ENCODE assay signal across 10 cellular contexts in the genomic region with DNA sequence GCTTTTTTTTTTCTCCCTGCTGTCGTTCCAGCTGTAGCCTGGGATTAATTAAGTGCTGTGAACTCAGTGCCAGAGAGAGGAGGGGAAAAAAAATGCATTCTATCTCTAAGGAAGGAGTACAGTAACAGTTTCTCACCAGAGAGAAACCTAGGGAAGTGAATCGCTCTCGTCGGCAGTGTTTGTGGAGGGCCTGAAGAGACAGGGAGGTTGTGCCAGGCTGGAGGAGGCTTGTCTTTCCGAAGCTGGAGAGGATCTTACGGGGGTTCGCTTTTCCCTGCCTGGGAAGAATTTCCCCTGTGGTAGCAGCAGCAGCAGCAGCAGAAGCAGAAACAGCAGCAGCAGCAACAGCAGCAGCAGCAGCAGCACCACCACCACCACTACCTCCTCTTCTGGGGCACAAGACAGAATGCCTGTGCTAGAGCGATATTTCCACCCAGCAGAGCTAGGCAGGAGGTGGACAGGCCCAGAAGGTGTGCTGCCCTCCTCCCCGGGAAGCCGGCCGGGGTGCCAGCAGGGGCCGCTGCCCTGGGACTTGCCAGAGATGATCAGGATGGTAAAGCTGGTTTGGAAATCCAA.
DNase-seq lines count a peak whose midpoint lies in the region; ATAC-seq and TF ChIP-seq lines count a peak whose summit lies in the region.
"Had no signal": no experiment of that assay in that cellular context is flagged by ENCODE, and none has a peak within 500 bp of the region (broad histone marks: within the 10 kb centered on the region; RNA-seq: fewer than 3 reads in every experiment).

No MANE protein-coding gene starts in this region.

- 80% methylated on average over 12 of the region's 12 CpGs; no CpG with 5 or more reads in 1 of the 2 experiments for WGBS in endodermal cell (ENCODE audit: insufficient coverage in 1 of 2, insufficient read length in 1 of 2), 2 experiments

- H3K36me3 ChIP-seq in endodermal cell (ENCODE audit: control insufficient read depth, insufficient read depth, low read length), result no peaks in the 10 kb centered on the region
- H3K36me3 ChIP-seq in mucosa of rectum (ENCODE audit: control insufficient read depth in 2 of 2, insufficient read depth in 2 of 2, low read length in 2 of 2), result no peaks in the 10 kb centered on the region
- H3K36me3 ChIP-seq: MG63 had no signal

- no peaks in the 10 kb centered on the region for H3K36me3 Mint-ChIP-seq in activated CD4-positive, alpha-beta T cell treated with anti-CD3 and anti-CD28 coated beads for 36 hours (ENCODE audit: low read depth)
- no peaks in the 10 kb centered on the region for H3K36me3 Mint-ChIP-seq in endodermal cell (ENCODE audit: low read depth)
- peaks cover 3% of the 10 kb centered on the region for H3K36me3 Mint-ChIP-seq in type B pancreatic cell

- DNase-seq in activated CD4-positive, alpha-beta T cell treated with anti-CD3 and anti-CD28 coated beads for 36 hours, result no peak
- no peak for DNase-seq in activated CD4-positive, alpha-beta T cell treated with anti-CD3 and anti-CD28 coated beads for 4 hours
- DNase-seq in endodermal cell, result peak; percentile 61
- no peak for DNase-seq in type B pancreatic cell (ENCODE audit: extremely low spot score, unreplicated experiment)
- no peak for DNase-seq in stimulated activated CD8-positive, alpha-beta memory T cell treated with anti-CD3 and anti-CD28 coated beads, Interleukin-4, amount 100 ng/mL, for 48 hours
- DNase-seq in SIG-M5 treated with dmso at 0.1 percent for 504 hours (lab: John Stamatoyannopoulos, UW; ENCODE audit: unreplicated experiment), result no peak
- DNase-seq: MG63 had no signal

- ATAC-seq in activated CD4-positive, alpha-beta T cell treated with anti-CD3 and anti-CD28 coated beads for 36 hours, result peak; percentile 27
- ATAC-seq in GM21360 (IDR thresholded peaks at IDR 0.05; ENCODE audit: unreplicated experiment), result no peak

- H3K27me3 Mint-ChIP-seq in activated CD4-positive, alpha-beta T cell treated with anti-CD3 and anti-CD28 coated beads for 36 hours, result peaks cover 2% of the 10 kb centered on the region
- no peaks in the 10 kb centered on the region for H3K27me3 Mint-ChIP-seq in endodermal cell (ENCODE audit: insufficient read depth)
- no peaks in the 10 kb centered on the region for H3K27me3 Mint-ChIP-seq in type B pancreatic cell

- H3K9ac ChIP-seq in endodermal cell (ENCODE audit: extremely low read depth, low read length, poor library complexity, severe bottlenecking) (no peak overlapping the region), mucosa of rectum (ENCODE audit: low read depth in 1 of 2, low read length in 2 of 2) (peak overlapping the region in 1 of 2 donors; percentile 37)

- intact Hi-C loops in activated CD4-positive, alpha-beta T cell treated with anti-CD3 and anti-CD28 coated beads for 36 hours (cut with DNase I, micrococcal nuclease), result no loop called here

- H3K9me3 Mint-ChIP-seq in activated CD4-positive, alpha-beta T cell treated with anti-CD3 and anti-CD28 coated beads for 36 hours (ENCODE audit: low read depth), result no peaks in the 10 kb centered on the region
- H3K9me3 Mint-ChIP-seq in endodermal cell (no peaks in the 10 kb centered on the region), type B pancreatic cell (no peaks in the 10 kb centered on the region)

- peak overlapping the region; percentile 62 for H3K27ac Mint-ChIP-seq in activated CD4-positive, alpha-beta T cell treated with anti-CD3 and anti-CD28 coated beads for 36 hours
- H3K27ac Mint-ChIP-seq in endodermal cell (peak overlapping the region; percentile 10), type B pancreatic cell (peak overlapping the region; percentile 45)

- no peak overlapping the region for H3K27ac ChIP-seq in endodermal cell (ENCODE audit: low read depth, low read length)
- peak overlapping the region; percentile 26 to 27 for H3K27ac ChIP-seq in mucosa of rectum (ENCODE audit: low read depth in 2 of 2, low read length in 2 of 2)
- H3K27ac ChIP-seq: VCaP had no signal

- peaks cover 5% of the 10 kb centered on the region for H3K4me1 ChIP-seq in endodermal cell (ENCODE audit: control insufficient read depth, insufficient read depth, low read length)
- peaks cover 0 to 2% of the 10 kb centered on the region in 2 donors for H3K4me1 ChIP-seq in mucosa of rectum (ENCODE audit: control insufficient read depth in 2 of 2, insufficient read depth in 2 of 2, low read length in 2 of 2)

- H3K4me3 ChIP-seq in endodermal cell (ENCODE audit: low read length) (no peak overlapping the region), mucosa of rectum (ENCODE audit: low read length in 2 of 2) (peak overlapping the region; percentile 49)
- H3K4me3 ChIP-seq: MG63 had no signal

- TF ChIP-seq CTCF in endodermal cell (conservative IDR thresholded peaks at IDR 0.05), result no peak
- no peak for TF ChIP-seq CTCF in type B pancreatic cell (conservative IDR thresholded peaks at IDR 0.05)

- POLR2A ChIA-PET in activated CD4-positive, alpha-beta T cell treated with anti-CD3 and anti-CD28 coated beads for 36 hours (lab: Charles Lee), result interaction anchor here (0.7 kb wide), 1 partner anchor 250 kb away, joined by 3 read pairs; no protein-coding TSS in a partner anchor

- CTCF ChIA-PET in activated CD4-positive, alpha-beta T cell treated with anti-CD3 and anti-CD28 coated beads for 36 hours (lab: Charles Lee), result interaction anchor here (0.6 to 1.2 kb wide), 6 partner anchors 22 to 189 kb away, joined by 3 to 6 read pairs (median 4); no protein-coding TSS in a partner anchor

- no peak overlapping the region for H3K4me3 Mint-ChIP-seq in activated CD4-positive, alpha-beta T cell treated with anti-CD3 and anti-CD28 coated beads for 36 hours
- H3K4me3 Mint-ChIP-seq in endodermal cell (no peak overlapping the region), type B pancreatic cell (peak overlapping the region; percentile 73)

- peaks cover 10% of the 10 kb centered on the region for H3K4me1 Mint-ChIP-seq in activated CD4-positive, alpha-beta T cell treated with anti-CD3 and anti-CD28 coated beads for 36 hours
- H3K4me1 Mint-ChIP-seq in endodermal cell, result peaks cover 6% of the 10 kb centered on the region
- peaks cover 40% of the 10 kb centered on the region for H3K4me1 Mint-ChIP-seq in type B pancreatic cell (ENCODE audit: unreplicated experiment)

- H3K27me3 ChIP-seq in endodermal cell (ENCODE audit: control insufficient read depth, insufficient read depth, low read length, poor library complexity, severe bottlenecking) (no peaks in the 10 kb centered on the region), mucosa of rectum (ENCODE audit: control insufficient read depth in 2 of 2, insufficient read depth in 2 of 2, low read length in 2 of 2) (no peaks in the 10 kb centered on the region)
- H3K27me3 ChIP-seq: MG63 had no signal

- H3K9me3 ChIP-seq in endodermal cell (ENCODE audit: control insufficient read depth, low read length) (no peaks in the 10 kb centered on the region), mucosa of rectum (ENCODE audit: control insufficient read depth in 2 of 2, low read length in 2 of 2) (no peaks in the 10 kb centered on the region)
- H3K9me3 ChIP-seq: MG63 had no signal

Comparison
In these comparisons a context has a peak if more than half of its experiments do, and no peak if none do; other contexts are left out.
1. H3K27ac Mint-ChIP-seq: peak in every context shown above with its lines; median percentile 62 in activated CD4-positive, alpha-beta T cell treated with anti-CD3 and anti-CD28 coated beads for 36 hours; 45 in type B pancreatic cell; 10 in endodermal cell.